1 cellular context compared by ENCODE assay signal in the genomic region with DNA sequence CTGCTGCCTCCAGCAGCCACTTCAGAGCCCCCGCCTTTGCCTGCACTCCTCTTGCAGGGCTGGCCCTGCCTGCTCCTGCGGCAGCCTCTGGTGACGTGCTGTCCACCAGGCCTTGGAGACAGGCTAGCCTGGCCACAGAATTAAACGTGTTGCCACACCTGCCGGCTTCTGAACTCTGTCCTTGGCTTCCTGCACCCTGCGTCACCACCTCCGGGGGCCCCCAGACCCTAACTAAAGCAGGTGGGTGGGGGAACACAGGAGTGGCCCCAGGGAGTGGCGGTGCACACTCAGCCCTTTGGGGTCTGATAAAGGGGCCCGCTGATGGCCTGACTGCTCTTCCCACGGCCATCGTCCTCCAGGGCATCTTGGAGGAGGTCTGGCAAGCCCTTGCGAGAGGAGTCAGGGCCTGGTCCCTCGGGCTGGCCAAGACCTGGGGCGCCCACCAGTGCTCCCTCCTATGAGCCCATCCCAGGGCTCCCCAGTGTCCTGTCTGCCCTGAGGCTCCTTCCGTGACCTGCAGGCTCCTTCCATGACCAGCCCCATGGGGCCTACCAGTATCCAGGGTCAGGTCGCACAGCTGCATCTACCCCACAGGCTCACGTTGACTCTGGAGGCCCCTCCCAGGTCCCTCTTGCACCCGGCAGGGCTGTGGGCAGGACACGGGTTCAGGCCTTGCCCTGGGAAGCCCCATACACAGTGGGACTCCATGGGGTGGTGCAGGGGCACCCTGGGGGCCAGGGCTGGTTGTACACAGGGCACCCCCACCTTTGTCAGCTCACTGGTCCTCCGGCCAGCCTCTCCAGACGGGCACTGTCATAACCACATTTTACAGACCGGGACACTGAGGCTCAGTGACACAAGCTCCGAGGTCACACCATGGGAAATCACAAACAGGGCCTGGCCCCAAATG.
TF ChIP-seq lines count a peak whose summit lies in the region.

No MANE protein-coding gene starts in this region.

TF ChIP-seq in GM12878, 131 proteins besides CTCF, POLR2A, EP300 and RAD21:
- TF ChIP-seq, protein P1, sequence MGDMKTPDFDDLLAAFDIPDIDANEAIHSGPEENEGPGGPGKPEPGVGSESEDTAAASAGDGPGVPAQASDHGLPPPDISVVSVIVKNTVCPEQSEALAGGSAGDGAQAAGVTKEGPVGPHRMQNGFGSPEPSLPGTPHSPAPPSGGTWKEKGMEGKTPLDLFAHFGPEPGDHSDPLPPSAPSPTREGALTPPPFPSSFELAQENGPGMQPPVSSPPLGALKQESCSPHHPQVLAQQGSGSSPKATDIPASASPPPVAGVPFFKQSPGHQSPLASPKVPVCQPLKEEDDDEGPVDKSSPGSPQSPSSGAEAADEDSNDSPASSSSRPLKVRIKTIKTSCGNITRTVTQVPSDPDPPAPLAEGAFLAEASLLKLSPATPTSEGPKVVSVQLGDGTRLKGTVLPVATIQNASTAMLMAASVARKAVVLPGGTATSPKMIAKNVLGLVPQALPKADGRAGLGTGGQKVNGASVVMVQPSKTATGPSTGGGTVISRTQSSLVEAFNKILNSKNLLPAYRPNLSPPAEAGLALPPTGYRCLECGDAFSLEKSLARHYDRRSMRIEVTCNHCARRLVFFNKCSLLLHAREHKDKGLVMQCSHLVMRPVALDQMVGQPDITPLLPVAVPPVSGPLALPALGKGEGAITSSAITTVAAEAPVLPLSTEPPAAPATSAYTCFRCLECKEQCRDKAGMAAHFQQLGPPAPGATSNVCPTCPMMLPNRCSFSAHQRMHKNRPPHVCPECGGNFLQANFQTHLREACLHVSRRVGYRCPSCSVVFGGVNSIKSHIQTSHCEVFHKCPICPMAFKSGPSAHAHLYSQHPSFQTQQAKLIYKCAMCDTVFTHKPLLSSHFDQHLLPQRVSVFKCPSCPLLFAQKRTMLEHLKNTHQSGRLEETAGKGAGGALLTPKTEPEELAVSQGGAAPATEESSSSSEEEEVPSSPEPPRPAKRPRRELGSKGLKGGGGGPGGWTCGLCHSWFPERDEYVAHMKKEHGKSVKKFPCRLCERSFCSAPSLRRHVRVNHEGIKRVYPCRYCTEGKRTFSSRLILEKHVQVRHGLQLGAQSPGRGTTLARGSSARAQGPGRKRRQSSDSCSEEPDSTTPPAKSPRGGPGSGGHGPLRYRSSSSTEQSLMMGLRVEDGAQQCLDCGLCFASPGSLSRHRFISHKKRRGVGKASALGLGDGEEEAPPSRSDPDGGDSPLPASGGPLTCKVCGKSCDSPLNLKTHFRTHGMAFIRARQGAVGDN (IDR thresholded peaks at IDR 0.05): no peak
- TF ChIP-seq POU2F2 (IDR thresholded peaks at IDR 0.05; ENCODE audit: borderline replicate concordance, low read depth, low read length): peak; percentile 12; the same call in 1 of the 3 replicates
- TF ChIP-seq POLR2AphosphoS2 (IDR thresholded peaks at IDR 0.05; ENCODE audit: low read depth, low read length): peak; percentile 22; the same call in 1 of the 2 replicates
